Comparison of ENCODE assay signal across 17 cellular contexts in the genomic region with DNA sequence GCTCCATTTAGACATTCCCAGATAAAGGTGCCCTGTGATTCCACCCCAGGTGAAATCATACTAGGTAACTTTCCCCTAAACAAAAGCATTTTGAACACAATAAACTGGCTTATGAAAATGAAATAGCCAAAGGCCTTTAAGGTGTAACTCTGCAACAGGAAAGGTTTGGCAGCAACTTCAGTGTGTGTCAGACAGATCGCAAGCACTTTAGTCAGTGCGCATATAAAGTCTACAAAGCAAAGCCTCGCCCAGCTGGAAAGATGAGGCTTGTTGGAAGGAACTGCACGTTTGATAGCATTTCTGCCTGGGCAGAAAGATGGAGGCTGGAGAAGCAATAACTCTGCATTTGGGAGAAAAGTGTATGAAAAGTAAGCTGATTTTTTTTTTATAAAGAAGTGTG. TPM values are rescaled to one million over a fixed set of nuclear protein-coding genes. Genes with fewer than 3 reads are reported as not detected.
A peak's percentile ranks its signal among the peaks of the same experiment; 100 is the strongest.
DNase-seq lines count a peak whose midpoint lies in the region; ATAC-seq and TF ChIP-seq lines count a peak whose summit lies in the region.
"Had no signal": no experiment of that assay in that cellular context is flagged by ENCODE, and none has a peak within 500 bp of the region (broad histone marks: within the 10 kb centered on the region; RNA-seq: fewer than 3 reads in every experiment).

No MANE protein-coding gene starts in this region.

- no peak for ATAC-seq in WTC11
- peak; percentile 87 for ATAC-seq in esophagus mucosa
- ATAC-seq in left colon, result peak; percentile 80
- no peak for ATAC-seq in HG02763 (IDR thresholded peaks at IDR 0.05; ENCODE audit: unreplicated experiment)
- no peak for ATAC-seq in activated T-cell treated with anti-CD3 and anti-CD28 coated beads, Interleukin-2, amount 50 U/mL, for 4 hours
- ATAC-seq in GM19395 (IDR thresholded peaks at IDR 0.05; ENCODE audit: unreplicated experiment), result no peak
- ATAC-seq: GM12878 had no signal

- intact Hi-C loops in left colon (cut with DNase I, micrococcal nuclease), result no loop called here
- intact Hi-C loops in sigmoid colon (cut with DNase I), result no loop called here
- intact Hi-C loops in cardiac septum (cut with DNase I), result no loop called here

- H3K4me1 Mint-ChIP-seq in WTC11, result peaks cover 29% of the 10 kb centered on the region
- no peaks in the 10 kb centered on the region for H3K4me1 Mint-ChIP-seq in activated T-cell treated with anti-CD3 and anti-CD28 coated beads, Interleukin-2, amount 50 U/mL, for 4 hours (ENCODE audit: low read depth)

- H3K27ac ChIP-seq in sigmoid colon, result peak overlapping the region; percentile 25 to 60 (median 45)

- peak overlapping the region; percentile 69 for H3K27ac Mint-ChIP-seq in WTC11
- H3K27ac Mint-ChIP-seq: CD4-positive, alpha-beta T cell had no signal

- DNase-seq in WTC11 (ENCODE audit: low spot score), result no peak
- DNase-seq in left colon, result peak in 1 of 2 donors; percentile 29
- DNase-seq in sigmoid colon, result no peak
- no peak for DNase-seq in cardiac septum (ENCODE audit: low spot score)
- DNase-seq in activated T-cell treated with anti-CD3 and anti-CD28 coated beads, Interleukin-2, amount 50 U/mL, for 4 hours, result no peak
- DNase-seq: Caco-2; CD4-positive, alpha-beta T cell; EL; HCEC 1CT; NCI-H187; NCI-H226; OCI-M1 had no signal

- no peak for TF ChIP-seq EP300 in sigmoid colon (IDR thresholded peaks at IDR 0.05)

- H3K9me3 Mint-ChIP-seq in WTC11, result no peaks in the 10 kb centered on the region
- no peaks in the 10 kb centered on the region for H3K9me3 Mint-ChIP-seq in activated T-cell treated with anti-CD3 and anti-CD28 coated beads, Interleukin-2, amount 50 U/mL, for 4 hours
- H3K9me3 Mint-ChIP-seq: CD4-positive, alpha-beta T cell had no signal

- no peaks in the 10 kb centered on the region for H3K27me3 ChIP-seq in sigmoid colon

- H3K27me3 Mint-ChIP-seq in WTC11 (ENCODE audit: low read depth), result no peaks in the 10 kb centered on the region
- H3K27me3 Mint-ChIP-seq in activated T-cell treated with anti-CD3 and anti-CD28 coated beads, Interleukin-2, amount 50 U/mL, for 4 hours (ENCODE audit: low read depth), result no peaks in the 10 kb centered on the region

- peaks cover 0 to 69% (median 46%) of the 10 kb centered on the region in 4 donors for H3K4me1 ChIP-seq in sigmoid colon

- no peak overlapping the region for H3K4me3 ChIP-seq in sigmoid colon
- H3K4me3 ChIP-seq: A549, GM12878 had no signal

- H3K36me3 ChIP-seq in sigmoid colon, result no peaks in the 10 kb centered on the region

- no peak overlapping the region for H3K4me3 Mint-ChIP-seq in WTC11
- H3K4me3 Mint-ChIP-seq in activated T-cell treated with anti-CD3 and anti-CD28 coated beads, Interleukin-2, amount 50 U/mL, for 4 hours, result no peak overlapping the region
- H3K4me3 Mint-ChIP-seq: CD4-positive, alpha-beta T cell had no signal

- POLR2A ChIA-PET in WTC11 (lab: Charles Lee), result interaction anchor here (1.0 kb wide), 1 partner anchor 11 kb away, joined by 3 read pairs; no protein-coding TSS in a partner anchor

- H3K9me3 ChIP-seq in sigmoid colon, result no peaks in the 10 kb centered on the region
- H3K9me3 ChIP-seq: A549, Caco-2 had no signal

- TF ChIP-seq POLR2A in sigmoid colon (IDR thresholded peaks at IDR 0.05), result no peak

- TF ChIP-seq CTCF in WTC11 (IDR thresholded peaks at IDR 0.05), result no peak
- TF ChIP-seq CTCF in sigmoid colon (IDR thresholded peaks at IDR 0.05), result no peak

- no peaks in the 10 kb centered on the region for H3K36me3 Mint-ChIP-seq in WTC11
- no peaks in the 10 kb centered on the region for H3K36me3 Mint-ChIP-seq in activated T-cell treated with anti-CD3 and anti-CD28 coated beads, Interleukin-2, amount 50 U/mL, for 4 hours (ENCODE audit: insufficient read depth)

- 10 to 57% methylated on average over 4 of the region's 4 CpGs for WGBS in sigmoid colon, 2 donors

- CTCF ChIA-PET in WTC11 (lab: Charles Lee), result interaction anchor here (0.6 to 3.1 kb wide), 19 partner anchors 10 to 627 kb away, joined by 3 to 19 read pairs (median 3); no protein-coding TSS in a partner anchor

TF ChIP-seq in WTC11, 78 proteins besides CTCF, POLR2A, EP300 and RAD21:
- no peak for TF ChIP-seq HMGA2 (CRISPR knock-in tag; IDR thresholded peaks at IDR 0.05)
- TF ChIP-seq, protein P1, sequence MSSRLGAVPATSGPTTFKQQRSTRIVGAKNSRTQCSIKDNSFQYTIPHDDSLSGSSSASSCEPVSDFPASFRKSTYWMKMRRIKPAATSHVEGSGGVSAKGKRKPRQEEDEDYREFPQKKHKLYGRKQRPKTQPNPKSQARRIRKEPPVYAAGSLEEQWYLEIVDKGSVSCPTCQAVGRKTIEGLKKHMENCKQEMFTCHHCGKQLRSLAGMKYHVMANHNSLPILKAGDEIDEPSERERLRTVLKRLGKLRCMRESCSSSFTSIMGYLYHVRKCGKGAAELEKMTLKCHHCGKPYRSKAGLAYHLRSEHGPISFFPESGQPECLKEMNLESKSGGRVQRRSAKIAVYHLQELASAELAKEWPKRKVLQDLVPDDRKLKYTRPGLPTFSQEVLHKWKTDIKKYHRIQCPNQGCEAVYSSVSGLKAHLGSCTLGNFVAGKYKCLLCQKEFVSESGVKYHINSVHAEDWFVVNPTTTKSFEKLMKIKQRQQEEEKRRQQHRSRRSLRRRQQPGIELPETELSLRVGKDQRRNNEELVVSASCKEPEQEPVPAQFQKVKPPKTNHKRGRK (CRISPR knock-in tag; IDR thresholded peaks at IDR 0.05; ENCODE audit: borderline replicate concordance), result no peak
- TF ChIP-seq, protein P2, sequence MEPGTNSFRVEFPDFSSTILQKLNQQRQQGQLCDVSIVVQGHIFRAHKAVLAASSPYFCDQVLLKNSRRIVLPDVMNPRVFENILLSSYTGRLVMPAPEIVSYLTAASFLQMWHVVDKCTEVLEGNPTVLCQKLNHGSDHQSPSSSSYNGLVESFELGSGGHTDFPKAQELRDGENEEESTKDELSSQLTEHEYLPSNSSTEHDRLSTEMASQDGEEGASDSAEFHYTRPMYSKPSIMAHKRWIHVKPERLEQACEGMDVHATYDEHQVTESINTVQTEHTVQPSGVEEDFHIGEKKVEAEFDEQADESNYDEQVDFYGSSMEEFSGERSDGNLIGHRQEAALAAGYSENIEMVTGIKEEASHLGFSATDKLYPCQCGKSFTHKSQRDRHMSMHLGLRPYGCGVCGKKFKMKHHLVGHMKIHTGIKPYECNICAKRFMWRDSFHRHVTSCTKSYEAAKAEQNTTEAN (CRISPR knock-in tag; IDR thresholded peaks at IDR 0.05), result no peak
- TF ChIP-seq, protein P3, sequence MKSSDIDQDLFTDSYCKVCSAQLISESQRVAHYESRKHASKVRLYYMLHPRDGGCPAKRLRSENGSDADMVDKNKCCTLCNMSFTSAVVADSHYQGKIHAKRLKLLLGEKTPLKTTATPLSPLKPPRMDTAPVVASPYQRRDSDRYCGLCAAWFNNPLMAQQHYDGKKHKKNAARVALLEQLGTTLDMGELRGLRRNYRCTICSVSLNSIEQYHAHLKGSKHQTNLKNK (CRISPR knock-in tag; IDR thresholded peaks at IDR 0.05), result no peak

RNA-seq across cellular contexts. Expression of a gene that starts 57.9 kb away (rescaled TPM):
- 4.5 to 5.6 TPM (median 4.7 TPM) in 3 replicates for total RNA-seq in WTC11 (2021)
- total RNA-seq in esophagus mucosa, result 6.0 TPM
- total RNA-seq in left colon, result 10 to 100 TPM in 1 of 2 donors, 1 to 10 TPM in 1; 2.6 to 13.2 TPM
- total RNA-seq in sigmoid colon, result 10 to 100 TPM; 61.1 to 96.7 (median 69.9) TPM
- polyA plus RNA-seq in sigmoid colon, result 1 to 10 TPM in 2 of 3 donors, under 1 TPM in 1; 0.69 to 3.4 (median 1.2) TPM
- 12.4 TPM for total RNA-seq in cardiac septum
- total RNA-seq in activated T-cell treated with anti-CD3 and anti-CD28 coated beads, Interleukin-2, amount 50 U/mL, for 4 hours, result not detected
- total RNA-seq: CD4-positive, alpha-beta T cell had no signal

Comparison
In these comparisons a context has a peak if more than half of its experiments do, and no peak if none do; other contexts are left out.
1. ATAC-seq: peak in esophagus mucosa (single experiment) and left colon (single experiment); none in WTC11 (single experiment), HG02763 (single experiment), activated T-cell treated with anti-CD3 and anti-CD28 coated beads, Interleukin-2, amount 50 U/mL, for 4 hours (0 of 2) and GM19395 (single experiment).